Comparison of ENCODE assay signal across 8 cellular contexts in genomic region chr1:44377925-44378784, GRCh38. TPM values are rescaled to one million over a fixed set of nuclear protein-coding genes. Genes with fewer than 3 reads are reported as not detected.
A peak's percentile ranks its signal among the peaks of the same experiment; 100 is the strongest.
DNase-seq lines count a peak whose midpoint lies in the region; ATAC-seq and TF ChIP-seq lines count a peak whose summit lies in the region.

No MANE protein-coding gene starts in this region.

- no peak overlapping the region for H3K9ac ChIP-seq in SU-DHL-6 (ENCODE audit: low read length)

- H2AFZ ChIP-seq in SU-DHL-6 (ENCODE audit: low read depth, low read length, severe bottlenecking): no peak overlapping the region

- no peak overlapping the region for H3K4me2 ChIP-seq in SU-DHL-6 (ENCODE audit: low read depth, low read length, poor library complexity, severe bottlenecking)

- H3K79me2 ChIP-seq in SU-DHL-6 (ENCODE audit: insufficient read depth, low read length): no peaks in the 10 kb centered on the region

- no peaks in the 10 kb centered on the region for H3K9me2 ChIP-seq in SU-DHL-6 (replicated peaks; ENCODE audit: insufficient read depth, low read length)

- no peak overlapping the region for H3K4me3 Mint-ChIP-seq in brain
- H3K4me3 Mint-ChIP-seq in stimulated activated memory B cell treated with anti-CD40 and anti-IgM and Interleukin-4, amounts not matched to agents 10 μg/mL and 1 μg/mL and 100 μg/mL, for 72 hours: no peak overlapping the region

- no peaks in the 10 kb centered on the region for H3F3A ChIP-seq in SU-DHL-6 (ENCODE audit: insufficient read depth)

- no peak overlapping the region for H3K27ac ChIP-seq in SU-DHL-6 (ENCODE audit: low read depth, low read length)

- H4K20me1 ChIP-seq in SU-DHL-6 (ENCODE audit: low read depth, low read length): no peaks in the 10 kb centered on the region

- H3K27me3 Mint-ChIP-seq in brain: peaks cover 8% of the 10 kb centered on the region
- no peaks in the 10 kb centered on the region for H3K27me3 Mint-ChIP-seq in stimulated activated memory B cell treated with anti-CD40 and anti-IgM and Interleukin-4, amounts not matched to agents 10 μg/mL and 1 μg/mL and 100 μg/mL, for 72 hours

- no peaks in the 10 kb centered on the region for H3K4me1 Mint-ChIP-seq in brain
- H3K4me1 Mint-ChIP-seq in stimulated activated memory B cell treated with anti-CD40 and anti-IgM and Interleukin-4, amounts not matched to agents 10 μg/mL and 1 μg/mL and 100 μg/mL, for 72 hours: no peaks in the 10 kb centered on the region

- H3K36me3 ChIP-seq in SU-DHL-6 (ENCODE audit: low read length): no peaks in the 10 kb centered on the region

- H3K9me3 Mint-ChIP-seq in brain: no peaks in the 10 kb centered on the region
- no peaks in the 10 kb centered on the region for H3K9me3 Mint-ChIP-seq in stimulated activated memory B cell treated with anti-CD40 and anti-IgM and Interleukin-4, amounts not matched to agents 10 μg/mL and 1 μg/mL and 100 μg/mL, for 72 hours

- H3K4me3 ChIP-seq in LNCaP clone FGC (ENCODE audit: low read depth, low read length) (no peak overlapping the region), SU-DHL-6 (ENCODE audit: insufficient read depth, low read length, poor library complexity, severe bottlenecking) (no peak overlapping the region)

- peak; percentile 63 for DNase-seq in EL
- DNase-seq in LNCaP clone FGC (ENCODE audit: low read depth): no peak
- DNase-seq in islet precursor cell: peak; percentile 72
- DNase-seq in stimulated activated CD4-positive, alpha-beta T cell treated with anti-CD3 and anti-CD28 coated beads, Interleukin-2, amount 100 ng/mL, for 48 hours: peak; percentile 31 to 38

- no peak for ATAC-seq in HG03520 (IDR thresholded peaks at IDR 0.05; ENCODE audit: unreplicated experiment)
- no peak for ATAC-seq in stimulated activated memory B cell treated with anti-CD40 and anti-IgM and Interleukin-4, amounts not matched to agents 10 μg/mL and 1 μg/mL and 100 μg/mL, for 72 hours

- peak; percentile 80 for TF ChIP-seq CTCF in LNCaP clone FGC (IDR thresholded peaks at IDR 0.05; ENCODE audit: control insufficient read depth, extremely low read depth, insufficient read depth)
- TF ChIP-seq CTCF in SU-DHL-6 (IDR thresholded peaks at IDR 0.05; ENCODE audit: insufficient read depth, low read length, poor library complexity, severe bottlenecking): peak; percentile 52
- TF ChIP-seq CTCF in brain (conservative IDR thresholded peaks at IDR 0.05): peak; percentile 56 to 68

- H3K36me3 Mint-ChIP-seq in brain: no peaks in the 10 kb centered on the region
- H3K36me3 Mint-ChIP-seq in stimulated activated memory B cell treated with anti-CD40 and anti-IgM and Interleukin-4, amounts not matched to agents 10 μg/mL and 1 μg/mL and 100 μg/mL, for 72 hours: no peaks in the 10 kb centered on the region

- H3K9me3 ChIP-seq in SU-DHL-6 (ENCODE audit: insufficient read depth, low read length): no peaks in the 10 kb centered on the region

- H3K27ac Mint-ChIP-seq in brain: no peak overlapping the region
- no peak overlapping the region for H3K27ac Mint-ChIP-seq in stimulated activated memory B cell treated with anti-CD40 and anti-IgM and Interleukin-4, amounts not matched to agents 10 μg/mL and 1 μg/mL and 100 μg/mL, for 72 hours

- no peaks in the 10 kb centered on the region for H3K27me3 ChIP-seq in SU-DHL-6 (ENCODE audit: low read length)

RNA-seq across cellular contexts. Expression of gene ERI3, which starts 23.1 kb away (rescaled TPM):
- polyA plus RNA-seq in brain (ENCODE audit: insufficient read depth, low read depth, low replicate concordance): 138 TPM

RNA-seq across cellular contexts. Expression of gene RNF220, which starts 26.9 kb away (rescaled TPM):
- polyA plus RNA-seq in brain (ENCODE audit: insufficient read depth, low read depth, low replicate concordance): 120 TPM
